In genomic region chr19:46866407-46867132, GRCh38 we compare ENCODE assay signal across 12 cellular contexts. TPM values are rescaled to one million over a fixed set of nuclear protein-coding genes. Genes with fewer than 3 reads are reported as not detected.
DNase-seq lines count a peak whose midpoint lies in the region; ATAC-seq and TF ChIP-seq lines count a peak whose summit lies in the region.
"Had no signal": no experiment of that assay in that cellular context is flagged by ENCODE, and none has a peak within 500 bp of the region (broad histone marks: within the 10 kb centered on the region; RNA-seq: fewer than 3 reads in every experiment).

No MANE protein-coding gene starts in this region.

- TF ChIP-seq CTCF in HEK293 (tag by site-specific recombination; IDR thresholded peaks at IDR 0.05) (no peak), mammary epithelial cell (conservative IDR thresholded peaks at IDR 0.05 in 1 of 2, IDR thresholded peaks at IDR 0.05 in 1 of 2; ENCODE audit: extremely low read depth in 1 of 2, insufficient read depth in 1 of 2, low read depth in 1 of 2, low read length in 2 of 2) (no peak), ascending aorta (IDR thresholded peaks at IDR 0.05) (no peak), glutamatergic neuron (IDR thresholded peaks at IDR 0.05; ENCODE audit: partially characterized antibody, unreplicated experiment) (no peak)

- no peaks in the 10 kb centered on the region for H3K27me3 Mint-ChIP-seq in CD4-positive, CD25-positive, alpha-beta regulatory T cell
- H3K27me3 Mint-ChIP-seq in glutamatergic neuron (ENCODE audit: unreplicated experiment): no peaks in the 10 kb centered on the region

- H3K23ac ChIP-seq in mesendoderm (ENCODE audit: low read length): no peak overlapping the region

- H2BK15ac ChIP-seq in mesendoderm (replicated peaks; ENCODE audit: low read depth): no peak overlapping the region

- peak overlapping the region; percentile 13 for H3K4me2 ChIP-seq in mammary epithelial cell (ENCODE audit: insufficient read depth, low read depth, low read length)
- no peak overlapping the region for H3K4me2 ChIP-seq in mesendoderm (ENCODE audit: low read length)

- H3K4ac ChIP-seq in mesendoderm (ENCODE audit: low read depth, low read length): no peak overlapping the region

- H3K9me3 Mint-ChIP-seq in CD4-positive, CD25-positive, alpha-beta regulatory T cell: no peaks in the 10 kb centered on the region
- no peaks in the 10 kb centered on the region for H3K9me3 Mint-ChIP-seq in glutamatergic neuron (ENCODE audit: unreplicated experiment)

- H3K4me3 Mint-ChIP-seq in CD4-positive, CD25-positive, alpha-beta regulatory T cell: peak overlapping the region in 3 of 4 donors; percentile 5 to 49 (median 46)
- no peak overlapping the region for H3K4me3 Mint-ChIP-seq in glutamatergic neuron (ENCODE audit: unreplicated experiment)

- H3K36me3 Mint-ChIP-seq in CD4-positive, CD25-positive, alpha-beta regulatory T cell: no peaks in the 10 kb centered on the region
- no peaks in the 10 kb centered on the region for H3K36me3 Mint-ChIP-seq in glutamatergic neuron (ENCODE audit: unreplicated experiment)

- H2AFZ ChIP-seq in mammary epithelial cell (ENCODE audit: low read depth, low read length): no peak overlapping the region

- in situ Hi-C loops in mammary epithelial cell (cut with MboI; ENCODE audit: low sequenced_read_pairs in 2 of 2): loop anchor here in 1 of 2 donors (10.0 to 25.0 kb wide), 2 partner anchors 58 to 271 kb away; partner anchors contain the start of gene SAE1

- ATAC-seq in CD4-positive, CD25-positive, alpha-beta regulatory T cell (ENCODE audit: low read depth in 2 of 2): no peak

- H2AK5ac ChIP-seq in mesendoderm (ENCODE audit: low read length): no peak overlapping the region

- H3K79me2 ChIP-seq in mammary epithelial cell (ENCODE audit: insufficient read depth, low read length) (peaks cover 97% of the 10 kb centered on the region), mesendoderm (ENCODE audit: control insufficient read depth, insufficient read depth, low read length) (peaks cover 85% of the 10 kb centered on the region)

- H3K4me1 Mint-ChIP-seq in CD4-positive, CD25-positive, alpha-beta regulatory T cell: peaks cover 8 to 44% (median 18%) of the 10 kb centered on the region in 4 donors
- H3K4me1 Mint-ChIP-seq in glutamatergic neuron (ENCODE audit: low read depth, unreplicated experiment): peaks cover 28% of the 10 kb centered on the region

- no peak overlapping the region for H3K4me3 ChIP-seq in CD4-positive, CD25-positive, alpha-beta regulatory T cell (ENCODE audit: low read depth, low read length)
- no peak overlapping the region for H3K4me3 ChIP-seq in HEK293 (ENCODE audit: low read depth, low read length)
- no peak overlapping the region for H3K4me3 ChIP-seq in mammary epithelial cell (replicated peaks in 1 of 3; ENCODE audit: insufficient read depth in 1 of 3, low read depth in 2 of 3, low read length in 3 of 3)
- H3K4me3 ChIP-seq in mesendoderm (ENCODE audit: low read length): no peak overlapping the region
- no peak overlapping the region for H3K4me3 ChIP-seq in ascending aorta
- H3K4me3 ChIP-seq: adrenal gland, uterus had no signal

- dilution Hi-C loops in mammary epithelial cell (cut with HindIII; ENCODE audit: low sequenced_read_pairs): no loop called here

- no TSS peak for BruUV-seq in mammary epithelial cell (replicated peaks; lab: Mats Ljungman, UMichigan)

- POLR2A ChIA-PET in HEK293 (lab: Yijun Ruan, JAX): no interaction called here

- peak overlapping the region; percentile 19 for H3K27ac ChIP-seq in CD4-positive, CD25-positive, alpha-beta regulatory T cell (ENCODE audit: insufficient read depth, low read length, poor library complexity, severe bottlenecking)
- H3K27ac ChIP-seq in HEK293 (ENCODE audit: extremely low read depth, low read depth, low read length) (peak overlapping the region; percentile 40), mammary epithelial cell (ENCODE audit: insufficient read depth, low read depth, low read length) (peak overlapping the region; percentile 11), mesendoderm (ENCODE audit: low read depth, low read length) (no peak overlapping the region), ascending aorta (peak overlapping the region in 1 of 2 donors; percentile 40)
- H3K27ac ChIP-seq: adrenal gland, uterus had no signal

- 34% methylated on average over 3 of the region's 3 CpGs for whole genome bisulfite sequencing in mammary epithelial cell (ENCODE audit: low coverage, missing lambda C conversion rate)
- WGBS in mesendoderm (ENCODE audit: extremely low coverage, insufficient coverage, low lambda C conversion rate): no CpG with 5 or more reads among the region's 3 CpGs

- no peak overlapping the region for H3K18ac ChIP-seq in mesendoderm (ENCODE audit: low read length)

- DNase-seq in CD4-positive, CD25-positive, alpha-beta regulatory T cell: no peak
- DNase-seq in mammary epithelial cell: no peak
- peak; percentile 31 for DNase-seq in mesendoderm
- no peak for DNase-seq in ascending aorta (ENCODE audit: low spot score in 2 of 2)
- DNase-seq in COLO829 (ENCODE audit: low spot score): no peak
- DNase-seq in glutamatergic neuron: no peak
- no peak for DNase-seq in SKM-1 treated with dmso at 0.1 percent for 144 hours (lab: John Stamatoyannopoulos, UW; ENCODE audit: unreplicated experiment)
- DNase-seq: activated CD4-positive, alpha-beta T cell treated with anti-CD3 and anti-CD28 coated beads for 1 hour; KBM-7 had no signal

- CTCF ChIA-PET in HEK293 (lab: Yijun Ruan, JAX): interaction anchor here (0.6 to 1.7 kb wide), 4 partner anchors 11 to 985 kb away, joined by 4 to 8 read pairs (median 5); no protein-coding TSS in a partner anchor
- CTCF ChIA-PET in mammary epithelial cell (lab: Charles Lee; ENCODE audit: low non-redundant PET): interaction anchor here (0.6 to 0.7 kb wide), 2 partner anchors 68 to 213 kb away, joined by 4 read pairs; no protein-coding TSS in a partner anchor

- H2BK5ac ChIP-seq in mesendoderm (ENCODE audit: low read length): no peak overlapping the region

- H3K9ac ChIP-seq in mammary epithelial cell (ENCODE audit: insufficient read depth, low read length) (no peak overlapping the region), mesendoderm (ENCODE audit: low read length) (peak overlapping the region; percentile 21)

- peaks cover 24% of the 10 kb centered on the region for H3K79me1 ChIP-seq in mesendoderm (ENCODE audit: low read length)

- no peak overlapping the region for H4K5ac ChIP-seq in mesendoderm (ENCODE audit: low read length)

- H3K27me3 ChIP-seq in CD4-positive, CD25-positive, alpha-beta regulatory T cell (ENCODE audit: control insufficient read depth, insufficient read depth, low read length): no peaks in the 10 kb centered on the region
- H3K27me3 ChIP-seq in mammary epithelial cell (ENCODE audit: insufficient read depth, low read length): no peaks in the 10 kb centered on the region
- no peaks in the 10 kb centered on the region for H3K27me3 ChIP-seq in mesendoderm (ENCODE audit: insufficient read depth, low read length, poor library complexity)
- H3K27me3 ChIP-seq in ascending aorta: no peaks in the 10 kb centered on the region
- H3K27me3 ChIP-seq: adrenal gland, uterus had no signal

- H3K27ac Mint-ChIP-seq in CD4-positive, CD25-positive, alpha-beta regulatory T cell: peak overlapping the region in 2 of 3 donors; percentile 14 to 55
- H3K27ac Mint-ChIP-seq in glutamatergic neuron (ENCODE audit: unreplicated experiment): no peak overlapping the region

- H3K36me3 ChIP-seq in CD4-positive, CD25-positive, alpha-beta regulatory T cell (ENCODE audit: control insufficient read depth, insufficient read depth, low read length): no peaks in the 10 kb centered on the region
- H3K36me3 ChIP-seq in HEK293 (ENCODE audit: control insufficient read depth in 2 of 2, insufficient read depth in 1 of 2, low read length in 2 of 2): peaks cover 0 to 3% of the 10 kb centered on the region in 2 experiments; a peak in 1 of 3 replicates
- no peaks in the 10 kb centered on the region for H3K36me3 ChIP-seq in mammary epithelial cell (ENCODE audit: insufficient read depth, low read length)
- H3K36me3 ChIP-seq in mesendoderm (ENCODE audit: control insufficient read depth, insufficient read depth, low read length): peaks cover 2% of the 10 kb centered on the region
- no peaks in the 10 kb centered on the region for H3K36me3 ChIP-seq in ascending aorta
- H3K36me3 ChIP-seq: adrenal gland, uterus had no signal

- peak overlapping the region; percentile 25 for H3K56ac ChIP-seq in mesendoderm (ENCODE audit: low read length)

- H4K20me1 ChIP-seq in mammary epithelial cell (ENCODE audit: insufficient read depth, low read length): no peaks in the 10 kb centered on the region

- intact Hi-C loops in mammary epithelial cell (cut with micrococcal nuclease): no loop called here
- intact Hi-C loops in ascending aorta (cut with DNase I): no loop called here

- H4K8ac ChIP-seq in mesendoderm (ENCODE audit: low read depth, low read length): no peak overlapping the region

- H2BK120ac ChIP-seq in mesendoderm (ENCODE audit: low read depth, low read length): no peak overlapping the region

- H3K4me1 ChIP-seq in CD4-positive, CD25-positive, alpha-beta regulatory T cell (ENCODE audit: control insufficient read depth, insufficient read depth, low read length, poor library complexity, severe bottlenecking): peaks cover 48% of the 10 kb centered on the region
- H3K4me1 ChIP-seq in HEK293 (ENCODE audit: control insufficient read depth, insufficient read depth, low read length): peaks cover 48% of the 10 kb centered on the region
- H3K4me1 ChIP-seq in mammary epithelial cell (ENCODE audit: insufficient read depth, low read length): peaks cover 41% of the 10 kb centered on the region
- H3K4me1 ChIP-seq in mesendoderm (ENCODE audit: control insufficient read depth, low read depth, low read length): peaks cover 19% of the 10 kb centered on the region
- peaks cover 9 to 39% of the 10 kb centered on the region in 2 donors for H3K4me1 ChIP-seq in ascending aorta

- no peaks in the 10 kb centered on the region for H3K9me3 ChIP-seq in CD4-positive, CD25-positive, alpha-beta regulatory T cell (ENCODE audit: control insufficient read depth in 2 of 2, low read length in 2 of 2)
- no peaks in the 10 kb centered on the region for H3K9me3 ChIP-seq in HEK293 (ENCODE audit: control insufficient read depth, insufficient read depth, low read depth, low read length)
- H3K9me3 ChIP-seq in mammary epithelial cell (replicated peaks; ENCODE audit: insufficient read depth, low read length): no peaks in the 10 kb centered on the region
- H3K9me3 ChIP-seq in ascending aorta: no peaks in the 10 kb centered on the region
- H3K9me3 ChIP-seq: adrenal gland, uterus had no signal

RNA-seq across cellular contexts. Expression of gene ARHGAP35, which starts 5.8 kb away (rescaled TPM):
- 47.7 TPM for total RNA-seq in CD4-positive, CD25-positive, alpha-beta regulatory T cell
- 1 to 10 TPM; 3.4 to 4.7 (median 4.2) TPM for polyA plus RNA-seq in CD4-positive, CD25-positive, alpha-beta regulatory T cell
- total RNA-seq in mammary epithelial cell: 10 to 100 TPM; 45.7 to 45.8 TPM
- polyA plus RNA-seq in mammary epithelial cell: 18.1 TPM
- polyA minus RNA-seq in mammary epithelial cell: 75.1 TPM
- 35.2 TPM for polyA plus RNA-seq in mesendoderm (2013, experiment 1 of 2)
- polyA plus RNA-seq in mesendoderm (2013, experiment 2 of 2): 35.5 TPM
- 23.7 TPM for total RNA-seq in ascending aorta
- total RNA-seq in glutamatergic neuron (ENCODE audit: unreplicated experiment): 127 TPM

RNA-seq across cellular contexts. Expression of gene AP2S1, which starts 15.9 kb away (rescaled TPM):
- total RNA-seq in CD4-positive, CD25-positive, alpha-beta regulatory T cell: 41.5 TPM
- polyA plus RNA-seq in CD4-positive, CD25-positive, alpha-beta regulatory T cell: 10 to 100 TPM; 61.3 to 90.1 (median 75.3) TPM
- 100 to 1,000 TPM in 1 of 2 donors, 10 to 100 TPM in 1; 67.5 to 257 TPM for total RNA-seq in mammary epithelial cell
- polyA plus RNA-seq in mammary epithelial cell: 295 TPM
- 220 TPM for polyA minus RNA-seq in mammary epithelial cell
- polyA plus RNA-seq in mesendoderm (2013, experiment 1 of 2): 166 TPM
- polyA plus RNA-seq in mesendoderm (2013, experiment 2 of 2): 156 TPM
- total RNA-seq in ascending aorta: 96.6 TPM
- 95.4 TPM for total RNA-seq in glutamatergic neuron (ENCODE audit: unreplicated experiment)
